ENCODE assay signal across 26 cellular contexts in the genomic region with DNA sequence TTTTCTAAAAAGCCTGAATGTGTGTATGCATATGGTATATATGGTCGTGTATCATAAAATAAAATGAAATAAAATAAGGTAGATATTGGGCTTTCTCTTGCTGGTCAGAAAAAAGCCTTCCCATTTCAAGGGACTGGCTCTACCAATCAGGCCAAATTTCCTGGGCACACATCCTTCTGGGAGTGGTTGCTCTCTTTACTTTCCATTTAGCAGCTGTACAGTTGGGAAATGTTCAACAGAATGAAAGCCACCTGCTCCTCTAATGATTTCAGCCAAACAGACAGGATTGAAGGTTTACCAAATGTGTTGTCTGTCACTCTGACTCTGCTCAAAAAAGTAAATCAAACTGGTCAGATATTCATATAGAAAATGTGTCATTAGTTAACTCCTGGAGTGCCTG.
DNase-seq lines count a peak whose midpoint lies in the region; ATAC-seq lines count a peak whose summit lies in the region.
"Had no signal": no experiment of that assay in that cellular context is flagged by ENCODE, and none has a peak within 500 bp of the region (broad histone marks: within the 10 kb centered on the region; RNA-seq: fewer than 3 reads in every experiment).

No MANE protein-coding gene starts in this region.

- DNase-seq in NCI-H510A treated with DMSO at 0.1 percent for 48 hours (lab: John Stamatoyannopoulos, UW) (peak; percentile 4), NCI-H510A (lab: John Stamatoyannopoulos, UW) (no peak), NCI-H1105 (lab: John Stamatoyannopoulos, UW) (peak; percentile 17), NCI-H748 treated with DMSO at 0.1 percent for 48 hours (lab: John Stamatoyannopoulos, UW) (peak; percentile 32), retina (peak; percentile 21), NK-92 (lab: John Stamatoyannopoulos, UW; ENCODE audit: unreplicated experiment) (no peak)
- DNase-seq: activated CD4-positive, alpha-beta T cell treated with anti-CD3 and anti-CD28 coated beads, Interleukin-2, amount 10 ng/mL, durations not matched to agents 7 days and 5 days; activated effector memory CD4-positive, alpha-beta T cell treated with Interleukin-2 at 50 U/mL for 16 hours; activated T-cell treated with anti-CD3 and anti-CD28 coated beads, Interleukin-2, amount 50 U/mL, for 1 hour; aorta; colonic mucosa; effector CD4-positive, alpha-beta T cell; GM23248; left ventricle myocardium inferior; mesendoderm; NCI-H2029 treated with DMSO at 0.1 percent for 48 hours; NK-92 treated with Interleukin-12 subunit alpha and Interleukin-12 subunit beta, amount 100 ng/mL, for 24 hours; PC-3; SK-N-SH; stimulated activated CD4-positive, alpha-beta T cell treated with anti-CD3 and anti-CD28 coated beads, Interleukin-1b, Interleukin-23, amount 100 ng/mL, for 48 hours; stimulated activated naive CD4-positive, alpha-beta T cell treated with Interleukin-2 at 50 U/mL for 16 hours; upper lobe of left lung had no signal

- ATAC-seq in HG02623 (IDR thresholded peaks at IDR 0.05; ENCODE audit: unreplicated experiment): no peak
- ATAC-seq: activated naive CD4-positive, alpha-beta T cell treated with anti-CD3 and anti-CD28 coated beads, Interleukin-2, amount 50 U/mL, for 72 hours; HepG2; PC-3; WTC11 had no signal

Comparison
In these comparisons a context has a peak if more than half of its experiments do, and no peak if none do; other contexts are left out.
1. DNase-seq: peak in NCI-H510A treated with DMSO at 0.1 percent for 48 hours (single experiment), NCI-H1105 (single experiment), NCI-H748 treated with DMSO at 0.1 percent for 48 hours (single experiment) and retina (single experiment); none in NCI-H510A (single experiment) and NK-92 (single experiment).